13 cellular contexts compared by ENCODE assay signal in the genomic region with DNA sequence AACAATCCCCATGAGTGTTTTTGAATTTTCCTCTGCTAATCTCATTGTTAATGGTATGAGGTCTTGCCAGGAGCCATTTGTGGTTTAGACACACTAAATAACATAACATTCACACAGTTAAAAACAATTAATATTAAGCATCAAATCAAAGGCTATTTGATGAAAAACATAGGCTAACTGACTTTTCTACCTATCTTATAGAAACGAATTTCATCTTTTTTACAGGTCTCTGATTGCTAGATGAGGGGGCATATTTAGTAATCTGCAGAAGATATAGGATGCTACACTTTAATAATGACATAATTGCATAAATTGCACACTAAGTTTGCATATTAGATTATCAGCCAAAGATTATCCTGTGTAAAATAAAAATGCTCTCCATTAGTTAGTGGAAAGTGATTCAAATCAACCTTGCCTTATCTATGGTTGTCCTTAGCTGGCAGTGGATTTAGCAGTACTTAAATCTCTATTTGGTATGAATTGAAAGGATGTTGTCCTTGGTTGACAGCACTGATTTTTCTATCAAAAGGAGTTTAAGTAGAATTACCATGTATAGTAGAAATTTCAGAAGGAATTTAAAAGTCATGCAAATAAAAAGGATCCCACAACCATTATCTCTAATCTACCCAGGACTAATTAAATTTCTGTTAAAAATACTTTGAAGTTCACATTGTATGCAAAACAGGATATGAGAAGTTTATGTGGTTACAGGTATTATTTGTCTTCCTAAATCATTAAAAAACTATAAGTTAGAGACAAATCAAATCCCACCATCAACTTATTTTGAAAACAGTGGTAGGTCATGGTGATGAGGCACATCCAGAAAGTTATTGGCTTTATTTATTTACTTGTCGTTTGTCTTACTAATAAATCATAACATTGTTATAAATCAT. TPM values are rescaled to one million over a fixed set of nuclear protein-coding genes. Genes with fewer than 3 reads are reported as not detected.
DNase-seq lines count a peak whose midpoint lies in the region; ATAC-seq and TF ChIP-seq lines count a peak whose summit lies in the region.
"Had no signal": no experiment of that assay in that cellular context is flagged by ENCODE, and none has a peak within 500 bp of the region (broad histone marks: within the 10 kb centered on the region; RNA-seq: fewer than 3 reads in every experiment).

No MANE protein-coding gene starts in this region.

- H3K27ac Mint-ChIP-seq in activated naive CD8-positive, alpha-beta T cell treated with anti-CD3 and anti-CD28 coated beads, Interleukin-2, amount 50 U/mL, for 24 hours: peak overlapping the region; percentile 32
- no peak overlapping the region for H3K27ac Mint-ChIP-seq in progenitor cell of endocrine pancreas

- H3K4me2 ChIP-seq in DOHH2 (ENCODE audit: low read length) (peak overlapping the region; percentile 60), IMR-90 (ENCODE audit: low read depth, low read length) (peak overlapping the region; percentile 31; the same call in 1 of the 2 replicates)

- no peak for TF ChIP-seq RAD21 in IMR-90 (IDR thresholded peaks at IDR 0.05; ENCODE audit: low read length)

- H2BK120ac ChIP-seq in IMR-90 (ENCODE audit: low read depth, low read length): peak overlapping the region; percentile 12; the same call in 1 of the 2 replicates

- peaks cover 4% of the 10 kb centered on the region for H3K27me3 Mint-ChIP-seq in activated naive CD8-positive, alpha-beta T cell treated with anti-CD3 and anti-CD28 coated beads, Interleukin-2, amount 50 U/mL, for 24 hours
- H3K27me3 Mint-ChIP-seq in progenitor cell of endocrine pancreas: peaks cover 7% of the 10 kb centered on the region

- H3K4me3 ChIP-seq in DOHH2 (ENCODE audit: low read length) (peak overlapping the region; percentile 52), IMR-90 (ENCODE audit: insufficient read depth, low read depth, low read length) (no peak overlapping the region), neuron (ENCODE audit: low read length) (no peak overlapping the region)
- H3K4me3 ChIP-seq: HAP-1, sigmoid colon, tibial artery had no signal

- no peak overlapping the region for H3K14ac ChIP-seq in IMR-90 (replicated peaks; ENCODE audit: low read depth, low read length)

- no peaks in the 10 kb centered on the region for H3K27me3 ChIP-seq in DOHH2 (ENCODE audit: control insufficient read depth, low read length)
- H3K27me3 ChIP-seq in IMR-90 (ENCODE audit: control insufficient read depth, insufficient read depth, low read length): no peaks in the 10 kb centered on the region
- H3K27me3 ChIP-seq in neuron (ENCODE audit: insufficient read depth, low read length): no peaks in the 10 kb centered on the region
- H3K27me3 ChIP-seq: brain microvascular endothelial cell, sigmoid colon, tibial artery had no signal

- H3K4me1 Mint-ChIP-seq in activated naive CD8-positive, alpha-beta T cell treated with anti-CD3 and anti-CD28 coated beads, Interleukin-2, amount 50 U/mL, for 24 hours: peaks cover 38% of the 10 kb centered on the region
- peaks cover 5% of the 10 kb centered on the region for H3K4me1 Mint-ChIP-seq in progenitor cell of endocrine pancreas (ENCODE audit: low read depth)

- H3K4me3 Mint-ChIP-seq in activated naive CD8-positive, alpha-beta T cell treated with anti-CD3 and anti-CD28 coated beads, Interleukin-2, amount 50 U/mL, for 24 hours: peak overlapping the region; percentile 25
- no peak overlapping the region for H3K4me3 Mint-ChIP-seq in progenitor cell of endocrine pancreas (ENCODE audit: low read depth)

- H2AFZ ChIP-seq in IMR-90 (replicated peaks; ENCODE audit: low read length, poor library complexity) (no peak overlapping the region), neuron (ENCODE audit: low read depth, low read length) (peak overlapping the region; percentile 6)

- H2BK20ac ChIP-seq in IMR-90 (ENCODE audit: low read depth, low read length): 0 out of 2 replicates have a peak overlapping the region, but pooled peaks have one; percentile 36

- no peak overlapping the region for H4K5ac ChIP-seq in IMR-90 (ENCODE audit: low read depth, low read length)

- H3K36me3 Mint-ChIP-seq in activated naive CD8-positive, alpha-beta T cell treated with anti-CD3 and anti-CD28 coated beads, Interleukin-2, amount 50 U/mL, for 24 hours (ENCODE audit: low read depth): no peaks in the 10 kb centered on the region
- H3K36me3 Mint-ChIP-seq in progenitor cell of endocrine pancreas (ENCODE audit: insufficient read depth): no peaks in the 10 kb centered on the region

- H3K4me1 ChIP-seq in DOHH2 (ENCODE audit: control insufficient read depth, low read length) (peaks cover 97% of the 10 kb centered on the region), IMR-90 (ENCODE audit: control insufficient read depth, insufficient read depth, low read length) (peaks cover 8% of the 10 kb centered on the region), neuron (ENCODE audit: insufficient read depth, low read length) (peaks cover 25% of the 10 kb centered on the region)
- H3K4me1 ChIP-seq: sigmoid colon had no signal

- no peak for DNase-seq in IMR-90
- DNase-seq in activated naive CD8-positive, alpha-beta T cell treated with anti-CD3 and anti-CD28 coated beads, Interleukin-2, amount 50 U/mL, for 24 hours: no peak
- DNase-seq in substantia nigra (lab: John Stamatoyannopoulos, UW): no peak
- no peak for DNase-seq in progenitor cell of endocrine pancreas (ENCODE audit: low spot score, unreplicated experiment)
- DNase-seq in HuH-7.5 (ENCODE audit: low spot score): no peak
- DNase-seq: NCI-H1105, NCI-H510A, sigmoid colon, tibial artery had no signal

- H3K56ac ChIP-seq in IMR-90 (ENCODE audit: extremely low read depth, insufficient read depth, low read length): no peak overlapping the region

- no peak overlapping the region for H2AK9ac ChIP-seq in IMR-90 (replicated peaks; ENCODE audit: low read depth, low read length, poor library complexity)

- H3F3A ChIP-seq in DOHH2 (ENCODE audit: control insufficient read depth, insufficient read depth): peaks cover 52% of the 10 kb centered on the region

- H4K20me1 ChIP-seq in DOHH2 (ENCODE audit: control insufficient read depth, insufficient read depth, low read depth, low read length): no peaks in the 10 kb centered on the region
- no peaks in the 10 kb centered on the region for H4K20me1 ChIP-seq in IMR-90 (ENCODE audit: insufficient read depth, low read length)

- peaks cover 3% of the 10 kb centered on the region for H3K79me2 ChIP-seq in DOHH2 (ENCODE audit: control insufficient read depth, low read length)

- POLR2A ChIA-PET in IMR-90 (lab: Charles Lee; ENCODE audit: unreplicated experiment): no interaction called here

- BruUV-seq in IMR-90 (replicated peaks; lab: Mats Ljungman, UMichigan): no TSS peak

- H3K4ac ChIP-seq in IMR-90 (ENCODE audit: low read depth, low read length): no peak overlapping the region

- H2BK5ac ChIP-seq in IMR-90 (ENCODE audit: low read depth, low read length, poor library complexity, severe bottlenecking): no peak overlapping the region

- no peaks in the 10 kb centered on the region for H3K9me3 Mint-ChIP-seq in activated naive CD8-positive, alpha-beta T cell treated with anti-CD3 and anti-CD28 coated beads, Interleukin-2, amount 50 U/mL, for 24 hours
- no peaks in the 10 kb centered on the region for H3K9me3 Mint-ChIP-seq in progenitor cell of endocrine pancreas (ENCODE audit: low read depth)

- H3K9ac ChIP-seq in IMR-90 (ENCODE audit: low read depth, low read length): no peak overlapping the region

- no peak overlapping the region; the same call in 1 of the 2 replicates for H3K23ac ChIP-seq in IMR-90 (ENCODE audit: low read depth, low read length)

- WGBS in IMR-90 (ENCODE audit: extremely low coverage in 2 of 2, insufficient read length in 1 of 2), 2 experiments: no CpG with 5 or more reads among the region's 2 CpGs

- H3K9me2 ChIP-seq in DOHH2 (replicated peaks; ENCODE audit: control insufficient read depth, low read length): no peaks in the 10 kb centered on the region

- no peak for TF ChIP-seq POLR2A in IMR-90 (IDR thresholded peaks at IDR 0.05; ENCODE audit: low read depth, low read length)

- 0 out of 3 replicates have a peak overlapping the region, but pooled peaks have one; percentile 12 for H2BK15ac ChIP-seq in IMR-90 (ENCODE audit: low read depth, low read length)

- H3K18ac ChIP-seq in IMR-90 (ENCODE audit: low read depth, low read length): no peak overlapping the region

- intact Hi-C loops in IMR-90 (cut with micrococcal nuclease): no loop called here

- dilution Hi-C loops in IMR-90 (cut with HindIII; ENCODE audit: low sequenced_read_pairs, unreplicated experiment): no loop called here

- H3K27ac ChIP-seq in DOHH2 (ENCODE audit: low read depth, low read length) (peak overlapping the region; percentile 96), IMR-90 (ENCODE audit: insufficient read depth, low read length) (no peak overlapping the region), substantia nigra (ENCODE audit: low read depth, low read length, poor library complexity, severe bottlenecking) (no peak overlapping the region)
- H3K27ac ChIP-seq: sigmoid colon had no signal

- H3K79me1 ChIP-seq in IMR-90 (ENCODE audit: low read depth in 1 of 2, low read length in 2 of 2): no peaks in the 10 kb centered on the region

- TF ChIP-seq CTCF in DOHH2 (IDR thresholded peaks at IDR 0.05; ENCODE audit: low read depth, low read length, poor library complexity, severe bottlenecking) (no peak), IMR-90 (conservative IDR thresholded peaks at IDR 0.05; ENCODE audit: low read depth, low read length) (no peak), progenitor cell of endocrine pancreas (IDR thresholded peaks at IDR 0.05; ENCODE audit: unreplicated experiment) (no peak)

- CTCF ChIA-PET in IMR-90 (lab: Yijun Ruan, JAX): no interaction called here

- 0 out of 2 replicates have a peak overlapping the region, but pooled peaks have one; percentile 4 for H4K91ac ChIP-seq in IMR-90 (ENCODE audit: insufficient read depth, low read depth, low read length)

- in situ Hi-C loops in IMR-90 (cut with MboI; ENCODE audit: low sequenced_read_pairs): no loop called here

- no peak overlapping the region for H2AK5ac ChIP-seq in IMR-90 (ENCODE audit: low read depth, low read length)

- peak overlapping the region in 1 of 2 experiments; percentile 47; a peak in 1 of 4 replicates for H4K8ac ChIP-seq in IMR-90 (ENCODE audit: low read depth in 2 of 2, low read length in 2 of 2)

- no peaks in the 10 kb centered on the region for H3K9me1 ChIP-seq in IMR-90 (ENCODE audit: insufficient read depth, low read length)

- H3K9me3 ChIP-seq in DOHH2 (ENCODE audit: control insufficient read depth, insufficient read depth, low read length) (no peaks in the 10 kb centered on the region), IMR-90 (ENCODE audit: control insufficient read depth, insufficient read depth, low read length) (no peaks in the 10 kb centered on the region), neuron (ENCODE audit: low read length) (no peaks in the 10 kb centered on the region)
- H3K9me3 ChIP-seq: HAP-1, sigmoid colon, tibial artery had no signal

- no peak for ATAC-seq in IMR-90 (ENCODE audit: low read depth)
- ATAC-seq in activated naive CD8-positive, alpha-beta T cell treated with anti-CD3 and anti-CD28 coated beads, Interleukin-2, amount 50 U/mL, for 24 hours: no peak

- H3K36me3 ChIP-seq in DOHH2 (ENCODE audit: control insufficient read depth, low read length) (peaks cover 4% of the 10 kb centered on the region; the same call in 1 of the 2 replicates), IMR-90 (ENCODE audit: control insufficient read depth, insufficient read depth, low read length) (no peaks in the 10 kb centered on the region), neuron (ENCODE audit: insufficient read depth, low read length) (no peaks in the 10 kb centered on the region)
- H3K36me3 ChIP-seq: brain microvascular endothelial cell, HAP-1, sigmoid colon, tibial artery had no signal

RNA-seq across cellular contexts. Expression of gene SPAG16, which starts 50.6 kb away (rescaled TPM):
- total RNA-seq in IMR-90 (2012; rRNA removed) (7.3 and 16.9 TPM in 2 replicates), progenitor cell of endocrine pancreas (52.8 and 54.4 TPM in 2 replicates)
- 12.8 and 13.5 TPM in 2 replicates for polyA plus RNA-seq in IMR-90 (2012; rRNA removed)
- polyA plus RNA-seq in IMR-90 (2012; cell fraction: cytosol; rRNA removed): 6.3 TPM in 2 replicates
- polyA plus RNA-seq in IMR-90 (2012; cell fraction: nucleus; rRNA removed; ENCODE audit: low replicate concordance): 1.4 and 4.7 TPM in 2 replicates
